1 cellular context compared by ENCODE assay signal in genomic region chr7:152544481-152544927, GRCh38.
TF ChIP-seq lines count a peak whose summit lies in the region.

No MANE protein-coding gene starts in this region.

TF ChIP-seq in H1, 55 proteins besides CTCF, POLR2A, EP300 and RAD21 (continued from another document):
- TF ChIP-seq SP1 (IDR thresholded peaks at IDR 0.05; ENCODE audit: low read depth, low read length) = no peak
- no peak for TF ChIP-seq ATF2 (IDR thresholded peaks at IDR 0.05; ENCODE audit: low read length)
- no peak for TF ChIP-seq NRF1 (IDR thresholded peaks at IDR 0.05; ENCODE audit: low read depth, low read length)
- TF ChIP-seq HDAC2 (IDR thresholded peaks at IDR 0.05; ENCODE audit: borderline replicate concordance in 1 of 2, low read depth in 2 of 2, low read length in 2 of 2) = no peak
- peak; percentile 27 for TF ChIP-seq NANOG (IDR thresholded peaks at IDR 0.05; ENCODE audit: insufficient read depth, low read depth, low read length, poor library complexity, severe bottlenecking)
- TF ChIP-seq TAF1 (IDR thresholded peaks at IDR 0.05; ENCODE audit: low read depth, low read length) = peak; percentile 45; the same call in 1 of the 2 replicates
- no peak for TF ChIP-seq TAF7 (optimal IDR thresholded peaks at IDR 0.05; ENCODE audit: borderline replicate concordance, low read depth, low read length)
- no peak for TF ChIP-seq SIRT6 (IDR thresholded peaks at IDR 0.05; ENCODE audit: low read length)
- no peak for TF ChIP-seq SUZ12 (IDR thresholded peaks at IDR 0.05; ENCODE audit: low read length)
- no peak for TF ChIP-seq SAP30 (IDR thresholded peaks at IDR 0.05; ENCODE audit: insufficient read depth, insufficient replicate concordance, low read length)
